1 cellular context compared by ENCODE assay signal in genomic region chr2:152720794-152721193, GRCh38.
TF ChIP-seq lines count a peak whose summit lies in the region.

No MANE protein-coding gene starts in this region.

TF ChIP-seq in GM23338, 12 proteins besides CTCF, POLR2A, EP300 and RAD21:
- TF ChIP-seq NANOG (IDR thresholded peaks at IDR 0.05; ENCODE audit: borderline replicate concordance): no peak
- TF ChIP-seq, protein P1, sequence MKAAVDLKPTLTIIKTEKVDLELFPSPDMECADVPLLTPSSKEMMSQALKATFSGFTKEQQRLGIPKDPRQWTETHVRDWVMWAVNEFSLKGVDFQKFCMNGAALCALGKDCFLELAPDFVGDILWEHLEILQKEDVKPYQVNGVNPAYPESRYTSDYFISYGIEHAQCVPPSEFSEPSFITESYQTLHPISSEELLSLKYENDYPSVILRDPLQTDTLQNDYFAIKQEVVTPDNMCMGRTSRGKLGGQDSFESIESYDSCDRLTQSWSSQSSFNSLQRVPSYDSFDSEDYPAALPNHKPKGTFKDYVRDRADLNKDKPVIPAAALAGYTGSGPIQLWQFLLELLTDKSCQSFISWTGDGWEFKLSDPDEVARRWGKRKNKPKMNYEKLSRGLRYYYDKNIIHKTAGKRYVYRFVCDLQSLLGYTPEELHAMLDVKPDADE (IDR thresholded peaks at IDR 0.05): no peak
- no peak for TF ChIP-seq EZH2phosphoT487 (IDR thresholded peaks at IDR 0.05; ENCODE audit: unreplicated experiment)
- no peak for TF ChIP-seq JUNB (IDR thresholded peaks at IDR 0.05; ENCODE audit: unreplicated experiment)
- no peak for TF ChIP-seq ZNF331 (CRISPR knock-in tag; IDR thresholded peaks at IDR 0.05; ENCODE audit: low read depth)
- TF ChIP-seq REST (IDR thresholded peaks at IDR 0.05; ENCODE audit: unreplicated experiment): no peak
- TF ChIP-seq POLR2AphosphoS5 (IDR thresholded peaks at IDR 0.05; ENCODE audit: low read depth): no peak
- TF ChIP-seq ZNF114 (CRISPR knock-in tag; IDR thresholded peaks at IDR 0.05): no peak
- TF ChIP-seq, protein P2, sequence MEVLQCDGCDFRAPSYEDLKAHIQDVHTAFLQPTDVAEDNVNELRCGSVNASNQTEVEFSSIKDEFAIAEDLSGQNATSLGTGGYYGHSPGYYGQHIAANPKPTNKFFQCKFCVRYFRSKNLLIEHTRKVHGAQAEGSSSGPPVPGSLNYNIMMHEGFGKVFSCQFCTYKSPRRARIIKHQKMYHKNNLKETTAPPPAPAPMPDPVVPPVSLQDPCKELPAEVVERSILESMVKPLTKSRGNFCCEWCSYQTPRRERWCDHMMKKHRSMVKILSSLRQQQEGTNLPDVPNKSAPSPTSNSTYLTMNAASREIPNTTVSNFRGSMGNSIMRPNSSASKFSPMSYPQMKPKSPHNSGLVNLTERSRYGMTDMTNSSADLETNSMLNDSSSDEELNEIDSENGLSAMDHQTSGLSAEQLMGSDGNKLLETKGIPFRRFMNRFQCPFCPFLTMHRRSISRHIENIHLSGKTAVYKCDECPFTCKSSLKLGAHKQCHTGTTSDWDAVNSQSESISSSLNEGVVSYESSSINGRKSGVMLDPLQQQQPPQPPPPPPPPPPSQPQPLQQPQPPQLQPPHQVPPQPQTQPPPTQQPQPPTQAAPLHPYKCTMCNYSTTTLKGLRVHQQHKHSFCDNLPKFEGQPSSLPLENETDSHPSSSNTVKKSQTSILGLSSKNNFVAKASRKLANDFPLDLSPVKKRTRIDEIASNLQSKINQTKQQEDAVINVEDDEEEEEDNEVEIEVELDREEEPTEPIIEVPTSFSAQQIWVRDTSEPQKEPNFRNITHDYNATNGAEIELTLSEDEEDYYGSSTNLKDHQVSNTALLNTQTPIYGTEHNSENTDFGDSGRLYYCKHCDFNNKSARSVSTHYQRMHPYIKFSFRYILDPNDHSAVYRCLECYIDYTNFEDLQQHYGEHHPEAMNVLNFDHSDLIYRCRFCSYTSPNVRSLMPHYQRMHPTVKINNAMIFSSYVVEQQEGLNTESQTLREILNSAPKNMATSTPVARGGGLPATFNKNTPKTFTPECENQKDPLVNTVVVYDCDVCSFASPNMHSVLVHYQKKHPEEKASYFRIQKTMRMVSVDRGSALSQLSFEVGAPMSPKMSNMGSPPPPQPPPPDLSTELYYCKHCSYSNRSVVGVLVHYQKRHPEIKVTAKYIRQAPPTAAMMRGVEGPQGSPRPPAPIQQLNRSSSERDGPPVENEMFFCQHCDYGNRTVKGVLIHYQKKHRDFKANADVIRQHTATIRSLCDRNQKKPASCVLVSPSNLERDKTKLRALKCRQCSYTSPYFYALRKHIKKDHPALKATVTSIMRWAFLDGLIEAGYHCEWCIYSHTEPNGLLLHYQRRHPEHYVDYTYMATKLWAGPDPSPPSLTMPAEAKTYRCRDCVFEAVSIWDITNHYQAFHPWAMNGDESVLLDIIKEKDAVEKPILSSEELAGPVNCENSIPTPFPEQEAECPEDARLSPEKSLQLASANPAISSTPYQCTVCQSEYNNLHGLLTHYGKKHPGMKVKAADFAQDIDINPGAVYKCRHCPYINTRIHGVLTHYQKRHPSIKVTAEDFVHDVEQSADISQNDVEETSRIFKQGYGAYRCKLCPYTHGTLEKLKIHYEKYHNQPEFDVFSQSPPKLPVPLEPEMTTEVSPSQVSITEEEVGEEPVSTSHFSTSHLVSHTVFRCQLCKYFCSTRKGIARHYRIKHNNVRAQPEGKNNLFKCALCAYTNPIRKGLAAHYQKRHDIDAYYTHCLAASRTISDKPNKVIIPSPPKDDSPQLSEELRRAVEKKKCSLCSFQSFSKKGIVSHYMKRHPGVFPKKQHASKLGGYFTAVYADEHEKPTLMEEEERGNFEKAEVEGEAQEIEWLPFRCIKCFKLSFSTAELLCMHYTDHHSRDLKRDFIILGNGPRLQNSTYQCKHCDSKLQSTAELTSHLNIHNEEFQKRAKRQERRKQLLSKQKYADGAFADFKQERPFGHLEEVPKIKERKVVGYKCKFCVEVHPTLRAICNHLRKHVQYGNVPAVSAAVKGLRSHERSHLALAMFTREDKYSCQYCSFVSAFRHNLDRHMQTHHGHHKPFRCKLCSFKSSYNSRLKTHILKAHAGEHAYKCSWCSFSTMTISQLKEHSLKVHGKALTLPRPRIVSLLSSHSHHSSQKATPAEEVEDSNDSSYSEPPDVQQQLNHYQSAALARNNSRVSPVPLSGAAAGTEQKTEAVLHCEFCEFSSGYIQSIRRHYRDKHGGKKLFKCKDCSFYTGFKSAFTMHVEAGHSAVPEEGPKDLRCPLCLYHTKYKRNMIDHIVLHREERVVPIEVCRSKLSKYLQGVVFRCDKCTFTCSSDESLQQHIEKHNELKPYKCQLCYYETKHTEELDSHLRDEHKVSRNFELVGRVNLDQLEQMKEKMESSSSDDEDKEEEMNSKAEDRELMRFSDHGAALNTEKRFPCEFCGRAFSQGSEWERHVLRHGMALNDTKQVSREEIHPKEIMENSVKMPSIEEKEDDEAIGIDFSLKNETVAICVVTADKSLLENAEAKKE (CRISPR knock-in tag; IDR thresholded peaks at IDR 0.05): no peak
- TF ChIP-seq CREB1 (CRISPR knock-in tag; IDR thresholded peaks at IDR 0.05; ENCODE audit: low read depth): no peak
- TF ChIP-seq STAT1 (IDR thresholded peaks at IDR 0.05; ENCODE audit: unreplicated experiment): no peak
- no peak for TF ChIP-seq EZH2 (IDR thresholded peaks at IDR 0.05; ENCODE audit: low read depth, unreplicated experiment)
